ENCODE assay signal across 8 cellular contexts in the genomic region with DNA sequence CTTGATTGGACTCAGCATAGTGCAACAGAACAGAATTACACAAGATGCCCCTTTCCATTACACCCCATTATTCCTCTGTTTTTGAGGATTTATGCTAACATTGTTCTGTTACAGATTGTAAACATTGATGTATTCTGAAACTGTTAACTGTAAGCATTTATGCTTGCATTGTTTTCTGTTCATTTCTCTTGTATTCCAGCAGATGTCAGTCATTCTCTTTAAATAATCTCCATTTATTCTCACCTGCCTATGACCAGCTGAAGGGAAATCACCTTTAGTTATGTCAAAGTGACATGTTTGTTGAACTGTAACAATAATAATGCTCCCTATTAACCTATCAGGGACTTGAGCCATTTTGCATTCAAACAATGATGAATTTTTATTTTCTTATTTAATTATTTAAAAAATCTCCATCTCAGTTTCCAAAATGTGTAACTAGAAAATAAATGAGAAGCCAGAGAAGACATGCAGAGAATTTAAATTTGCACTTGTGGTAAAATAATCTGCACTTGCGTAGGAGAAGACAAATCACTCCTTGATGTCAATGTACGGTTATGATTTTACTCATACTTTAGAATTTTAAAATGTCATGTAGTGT. TPM values are rescaled to one million over a fixed set of nuclear protein-coding genes. Genes with fewer than 3 reads are reported as not detected.
DNase-seq lines count a peak whose midpoint lies in the region; ATAC-seq and TF ChIP-seq lines count a peak whose summit lies in the region.

No MANE protein-coding gene starts in this region.

- peak; percentile 71 for TF ChIP-seq CTCF in AG10803 (conservative IDR thresholded peaks at IDR 0.05; ENCODE audit: low read length)
- TF ChIP-seq CTCF in fibroblast of lung (conservative IDR thresholded peaks at IDR 0.05 in 1 of 2, IDR thresholded peaks at IDR 0.05 in 1 of 2; ENCODE audit: low read depth in 1 of 2, low read length in 2 of 2) = peak in 1 of 2 donors; percentile 45
- TF ChIP-seq CTCF in omental fat pad (IDR thresholded peaks at IDR 0.05) = no peak

- no peak overlapping the region for H3K27ac ChIP-seq in fibroblast of lung (ENCODE audit: insufficient read depth, low read length)

- H3K9me3 ChIP-seq in fibroblast of lung (ENCODE audit: control insufficient read depth, insufficient read depth, low read depth, low read length) = no peaks in the 10 kb centered on the region

- H3K9ac ChIP-seq in fibroblast of lung (ENCODE audit: insufficient read depth, low read length) = no peak overlapping the region

- no peaks in the 10 kb centered on the region for H4K20me1 ChIP-seq in fibroblast of lung (ENCODE audit: control insufficient read depth, extremely low read depth, insufficient read depth, low read length)

- H3K4me3 ChIP-seq in AG10803 (ENCODE audit: low read length) = no peak overlapping the region
- H3K4me3 ChIP-seq in fibroblast of lung (replicated peaks in 1 of 4; ENCODE audit: control extremely low read depth in 1 of 4, insufficient read depth in 1 of 4, low read depth in 3 of 4, low read length in 4 of 4) = no peak overlapping the region

- H3K36me3 ChIP-seq in fibroblast of lung (ENCODE audit: control insufficient read depth, insufficient read depth, low read length) = no peaks in the 10 kb centered on the region

- no peaks in the 10 kb centered on the region for H3K4me1 ChIP-seq in fibroblast of lung (ENCODE audit: control insufficient read depth, extremely low read depth, insufficient read depth, low read length)

- no peaks in the 10 kb centered on the region for H3K79me2 ChIP-seq in fibroblast of lung (ENCODE audit: control insufficient read depth, insufficient read depth, low read length)

- DNase-seq in AG10803 (ENCODE audit: low read depth) (peak; percentile 25), NCI-H748 (lab: John Stamatoyannopoulos, UW; ENCODE audit: unreplicated experiment) (peak; percentile 54), fibroblast of lung (ENCODE audit: low read depth in 2 of 2) (peak; percentile 33 to 51), omental fat pad (ENCODE audit: low spot score) (no peak), NCI-H1048 (lab: John Stamatoyannopoulos, UW) (no peak), activated gamma-delta T cell (lab: John Stamatoyannopoulos, UW) (no peak)

- H3K27me3 ChIP-seq in fibroblast of lung (ENCODE audit: control insufficient read depth, insufficient read depth, low read length) = no peaks in the 10 kb centered on the region

- H2AFZ ChIP-seq in fibroblast of lung (ENCODE audit: low read length) = no peak overlapping the region

- H3K4me2 ChIP-seq in fibroblast of lung (ENCODE audit: extremely low read depth, insufficient read depth, low read length) = no peak overlapping the region

- peak; percentile 98 for ATAC-seq in GM18861 (IDR thresholded peaks at IDR 0.05; ENCODE audit: unreplicated experiment)
- peak; percentile 92 for ATAC-seq in HG02885 (IDR thresholded peaks at IDR 0.05; ENCODE audit: poor library complexity, unreplicated experiment)
- no peak for ATAC-seq in omental fat pad (ENCODE audit: low FRiP score)

RNA-seq across cellular contexts. Expression of a gene that starts 58.0 kb away (rescaled TPM):
- 53.4 and 72.3 TPM in 2 replicates for total RNA-seq in fibroblast of lung
- 68.2 and 84.3 TPM in 2 replicates for polyA plus RNA-seq in fibroblast of lung
- polyA plus RNA-seq in fibroblast of lung (2012) = 78.8 and 93.3 TPM in 2 replicates
- polyA minus RNA-seq in fibroblast of lung (ENCODE audit: low replicate concordance) = 6.6 and 9.1 TPM in 2 replicates
- total RNA-seq in omental fat pad = 10 to 100 TPM; 72.1 to 84.0 (median 80.6) TPM

Comparison
In these comparisons a context has a peak if more than half of its experiments do, and no peak if none do; other contexts are left out.
1. DNase-seq: peak in AG10803 (single experiment), NCI-H748 (single experiment) and fibroblast of lung (2 of 2); none in omental fat pad (single experiment), NCI-H1048 (single experiment) and activated gamma-delta T cell (single experiment).